Comparison of ENCODE assay signal across 14 cellular contexts in the genomic region with DNA sequence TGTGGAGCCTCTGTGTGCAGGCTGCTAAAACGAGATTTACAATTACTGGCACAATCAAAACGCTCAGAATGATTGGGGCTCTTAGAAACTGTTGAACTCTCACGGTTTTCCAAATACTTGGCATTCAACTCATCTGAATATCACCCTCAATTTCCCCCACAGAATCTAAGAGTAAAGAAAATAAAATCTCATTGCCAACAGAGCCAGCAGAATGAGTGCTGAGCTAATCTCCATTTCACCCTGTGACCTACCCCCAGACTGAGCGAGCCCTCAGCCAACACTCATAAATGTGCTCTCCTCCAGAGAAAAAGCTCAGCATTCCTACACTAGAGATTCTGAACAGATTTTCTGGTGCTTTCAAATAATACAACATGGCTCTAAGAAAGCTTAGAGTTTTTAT.
"Had no signal": no experiment of that assay in that cellular context is flagged by ENCODE, and none has a peak within 500 bp of the region (broad histone marks: within the 10 kb centered on the region; RNA-seq: fewer than 3 reads in every experiment).

No MANE protein-coding gene starts in this region.

- H3K9me3 ChIP-seq: SJCRH30, upper lobe of right lung had no signal

- H3K27me3 ChIP-seq: SJCRH30, upper lobe of right lung had no signal

- H3K4me1 ChIP-seq: left ventricle myocardium inferior, SJCRH30, upper lobe of right lung had no signal

- H3K36me3 ChIP-seq: left ventricle myocardium inferior, SJCRH30, upper lobe of right lung had no signal

- ATAC-seq: upper lobe of right lung had no signal

- H3K4me3 ChIP-seq: left ventricle myocardium inferior, SJCRH30, upper lobe of right lung had no signal

- H3K27ac ChIP-seq: left ventricle myocardium inferior, SJCRH30, upper lobe of right lung had no signal

- DNase-seq: activated CD4-positive, alpha-beta memory T cell treated with anti-CD3 and anti-CD28 coated beads for 36 hours; activated CD4-positive, alpha-beta T cell treated with anti-CD3 and anti-CD28 coated beads for 1 hour; activated gamma-delta T cell; activated T-cell treated with anti-CD3 and anti-CD28 coated beads, Interleukin-2, amount 50 U/mL, for 48 hours; cerebellar nuclear complex; dermis blood vessel endothelial cell; left ventricle myocardium inferior; mesenchymal stem cell; posterior cingulate gyrus; SJCRH30; stimulated activated CD4-positive, alpha-beta T cell treated with anti-CD3 and anti-CD28 coated beads, Interleukin-12 subunit alpha, Interleukin-12 subunit beta, amount 100 ng/mL, for 4 hours; stimulated activated naive CD4-positive, alpha-beta T cell; SW 1271; upper lobe of right lung had no signal
